Comparison of ENCODE assay signal across 26 cellular contexts in genomic region chr22:47713880-47714452, GRCh38.
"Had no signal": no experiment of that assay in that cellular context is flagged by ENCODE, and none has a peak within 500 bp of the region (broad histone marks: within the 10 kb centered on the region; RNA-seq: fewer than 3 reads in every experiment).

No MANE protein-coding gene starts in this region.

- H3K36me3 ChIP-seq: esophagus squamous epithelium, heart right ventricle, pancreas, prostate gland, stomach, thyroid gland had no signal

- H3K4me3 ChIP-seq: esophagus squamous epithelium, heart right ventricle, lung, mucosa of descending colon, pancreas, prostate gland, smooth muscle cell, stomach, thyroid gland had no signal

- H3K9me3 Mint-ChIP-seq: activated B cell treated with CpG ODN at 0.5 μM for 24 hours; activated CD8-positive, alpha-beta T cell treated with anti-CD3 and anti-CD28 coated beads for 36 hours; activated naive CD4-positive, alpha-beta T cell treated with anti-CD3 and anti-CD28 coated beads, Interleukin-2, amount 50 U/mL, for 24 hours; activated naive CD8-positive, alpha-beta T cell treated with anti-CD3 and anti-CD28 coated beads, Interleukin-2, amount 50 U/mL, for 24 hours; activated T-cell treated with anti-CD3 and anti-CD28 coated beads, Interleukin-2, amount 50 U/mL, for 4 hours; activated T-helper 17 cell treated with anti-CD3 and anti-CD28 coated beads, Interleukin-2, amount 50 U/mL, for 72 hours had no signal

- H3K36me3 Mint-ChIP-seq: activated naive CD4-positive, alpha-beta T cell treated with anti-CD3 and anti-CD28 coated beads, Interleukin-2, amount 50 U/mL, for 24 hours; stimulated activated naive B cell treated with anti-CD40 and anti-IgM and Interleukin-4, amounts not matched to agents 10 μg/mL and 1 μg/mL and 100 μg/mL, for 72 hours had no signal

- ATAC-seq: activated CD8-positive, alpha-beta T cell treated with anti-CD3 and anti-CD28 coated beads for 36 hours; activated naive CD8-positive, alpha-beta T cell treated with anti-CD3 and anti-CD28 coated beads, Interleukin-2, amount 50 U/mL, for 24 hours; activated T-cell treated with anti-CD3 and anti-CD28 coated beads, Interleukin-2, amount 50 U/mL, for 4 hours; activated T-helper 17 cell treated with anti-CD3 and anti-CD28 coated beads, Interleukin-2, amount 50 U/mL, for 72 hours; heart right ventricle; left lobe of liver; mucosa of descending colon; pancreas; stimulated activated naive B cell treated with anti-CD40 and anti-IgM and Interleukin-4, amounts not matched to agents 10 μg/mL and 1 μg/mL and 100 μg/mL, for 72 hours had no signal

- H3K9me3 ChIP-seq: esophagus squamous epithelium, heart right ventricle, mucosa of descending colon, pancreas, prostate gland, thyroid gland had no signal

- H3K4me3 Mint-ChIP-seq: activated B cell treated with CpG ODN at 0.5 μM for 24 hours; activated CD8-positive, alpha-beta T cell treated with anti-CD3 and anti-CD28 coated beads for 36 hours; activated naive CD4-positive, alpha-beta T cell treated with anti-CD3 and anti-CD28 coated beads, Interleukin-2, amount 50 U/mL, for 24 hours; activated naive CD8-positive, alpha-beta T cell treated with anti-CD3 and anti-CD28 coated beads, Interleukin-2, amount 50 U/mL, for 24 hours; activated T-cell treated with anti-CD3 and anti-CD28 coated beads, Interleukin-2, amount 50 U/mL, for 4 hours; activated T-helper 17 cell treated with anti-CD3 and anti-CD28 coated beads, Interleukin-2, amount 50 U/mL, for 72 hours; nephron progenitor cell; stimulated activated naive B cell treated with anti-CD40 and anti-IgM and Interleukin-4, amounts not matched to agents 10 μg/mL and 1 μg/mL and 100 μg/mL, for 72 hours had no signal

- FAIRE-seq: pancreas had no signal

- H3K27ac Mint-ChIP-seq: activated B cell treated with CpG ODN at 0.5 μM for 24 hours; activated CD8-positive, alpha-beta T cell treated with anti-CD3 and anti-CD28 coated beads for 36 hours; activated naive CD4-positive, alpha-beta T cell treated with anti-CD3 and anti-CD28 coated beads, Interleukin-2, amount 50 U/mL, for 24 hours; activated naive CD8-positive, alpha-beta T cell treated with anti-CD3 and anti-CD28 coated beads, Interleukin-2, amount 50 U/mL, for 24 hours; activated T-helper 17 cell treated with anti-CD3 and anti-CD28 coated beads, Interleukin-2, amount 50 U/mL, for 72 hours; nephron progenitor cell; stimulated activated naive B cell treated with anti-CD40 and anti-IgM and Interleukin-4, amounts not matched to agents 10 μg/mL and 1 μg/mL and 100 μg/mL, for 72 hours had no signal

- H3K27ac ChIP-seq: esophagus squamous epithelium, heart right ventricle, pancreas, prostate gland, stomach, thyroid gland had no signal

- H3K27me3 ChIP-seq: thyroid gland had no signal

- H3K4me1 Mint-ChIP-seq: activated B cell treated with CpG ODN at 0.5 μM for 24 hours; activated naive CD4-positive, alpha-beta T cell treated with anti-CD3 and anti-CD28 coated beads, Interleukin-2, amount 50 U/mL, for 24 hours; activated naive CD8-positive, alpha-beta T cell treated with anti-CD3 and anti-CD28 coated beads, Interleukin-2, amount 50 U/mL, for 24 hours; activated T-helper 17 cell treated with anti-CD3 and anti-CD28 coated beads, Interleukin-2, amount 50 U/mL, for 72 hours; stimulated activated naive B cell treated with anti-CD40 and anti-IgM and Interleukin-4, amounts not matched to agents 10 μg/mL and 1 μg/mL and 100 μg/mL, for 72 hours had no signal

- H3K4me2 ChIP-seq: smooth muscle cell had no signal

- H3K4me1 ChIP-seq: esophagus squamous epithelium, heart right ventricle, pancreas, prostate gland, stomach, thyroid gland had no signal

- DNase-seq: activated B cell treated with CpG ODN at 0.5 μM for 24 hours; activated CD4-positive, alpha-beta T cell treated with anti-CD3 and anti-CD28 coated beads, Interleukin-2, amount 50 U/mL, for 1 hour; activated CD8-positive, alpha-beta T cell treated with anti-CD3 and anti-CD28 coated beads for 36 hours; activated naive CD8-positive, alpha-beta T cell treated with anti-CD3 and anti-CD28 coated beads, Interleukin-2, amount 50 U/mL, for 24 hours; activated T-cell treated with anti-CD3 and anti-CD28 coated beads, Interleukin-2, amount 50 U/mL, for 4 hours; amygdala; caudate nucleus; esophagus squamous epithelium; foreskin melanocyte; heart right ventricle; mucosa of descending colon; nephron progenitor cell; nucleus accumbens; pancreas; stimulated activated CD4-positive, alpha-beta T cell treated with anti-CD3 and anti-CD28 coated beads, Interleukin-15, amount 100 ng/mL, for 24 hours; stimulated activated CD4-positive, alpha-beta T cell treated with anti-CD3 and anti-CD28 coated beads, Interleukin-2, amount 100 ng/mL, for 24 hours; stimulated activated naive B cell treated with anti-CD40 and anti-IgM and Interleukin-4, amounts not matched to agents 10 μg/mL and 1 μg/mL and 100 μg/mL, for 72 hours; stomach; T-helper 2 cell; thyroid gland had no signal
